ENCODE assay signal across 19 cellular contexts in genomic region chr20:51888186-51888790, GRCh38.
"Had no signal": no experiment of that assay in that cellular context is flagged by ENCODE, and none has a peak within 500 bp of the region (broad histone marks: within the 10 kb centered on the region; RNA-seq: fewer than 3 reads in every experiment).

No MANE protein-coding gene starts in this region.

- H3K27ac ChIP-seq: dorsolateral prefrontal cortex, gastroesophageal sphincter, heart right ventricle, right atrium auricular region, skin epidermis, stomach, testis, upper lobe of right lung had no signal

- H3K4me3 ChIP-seq: dorsolateral prefrontal cortex, gastroesophageal sphincter, heart right ventricle, lung, mucosa of descending colon, right atrium auricular region, skin epidermis, stomach, testis, upper lobe of right lung had no signal

- H3K9me3 ChIP-seq: gastroesophageal sphincter, heart right ventricle, mucosa of descending colon, right atrium auricular region, stomach, testis, upper lobe of right lung had no signal

- ATAC-seq: activated T-cell treated with anti-CD3 and anti-CD28 coated beads, Interleukin-2, amount 50 U/mL, for 72 hours; gastroesophageal sphincter; heart right ventricle; left colon; mucosa of descending colon; naive thymus-derived CD4-positive, alpha-beta T cell; upper lobe of right lung had no signal

- FAIRE-seq: endometrium, islet of Langerhans had no signal

- H3K4me1 ChIP-seq: gastroesophageal sphincter, heart right ventricle, right atrium auricular region, stomach, testis, upper lobe of right lung had no signal

- H3K27me3 ChIP-seq: gastroesophageal sphincter, right atrium auricular region, testis, upper lobe of right lung had no signal

- DNase-seq: activated CD4-positive, alpha-beta T cell treated with anti-CD3 and anti-CD28 coated beads, Interleukin-2, amount 10 ng/mL, durations not matched to agents 7 days and 5 days; activated CD8-positive, alpha-beta memory T cell treated with anti-CD3 and anti-CD28 coated beads, Interleukin-2, amount 50 U/mL, for 48 hours; activated gamma-delta T cell treated with Interleukin-2 at 50 U/mL for 16 hours; activated T-cell treated with anti-CD3 and anti-CD28 coated beads, Interleukin-2, amount 50 U/mL, for 72 hours; amniotic stem cell; dorsolateral prefrontal cortex; heart right ventricle; left colon; mucosa of descending colon; naive thymus-derived CD4-positive, alpha-beta T cell; stomach; testis; upper lobe of right lung had no signal

- H3K36me3 ChIP-seq: gastroesophageal sphincter, heart right ventricle, right atrium auricular region, stomach, upper lobe of right lung had no signal
